1 cellular context compared by ENCODE assay signal in the genomic region with DNA sequence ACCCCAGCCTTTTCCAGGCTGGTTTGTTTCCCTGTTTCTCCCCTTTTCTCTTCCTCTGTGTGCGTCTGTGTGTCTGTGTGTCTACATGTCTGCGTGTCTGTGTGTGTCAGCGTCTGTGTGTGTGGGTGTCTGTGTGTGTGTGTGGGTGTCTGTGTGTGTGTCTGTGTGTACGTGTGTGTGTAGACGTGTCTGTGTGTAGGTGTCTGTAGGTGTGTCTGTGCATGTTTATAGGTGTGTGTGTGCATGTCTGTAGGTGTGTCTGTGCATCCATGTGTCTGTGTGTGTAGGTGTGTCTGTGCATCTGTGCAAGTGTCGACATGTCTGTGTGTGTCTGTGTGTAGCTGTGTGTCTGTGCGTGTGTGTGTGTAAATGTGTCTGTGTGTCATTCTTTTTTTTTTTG.
TF ChIP-seq lines count a peak whose summit lies in the region.

No MANE protein-coding gene starts in this region.

TF ChIP-seq in K562, 482 proteins besides CTCF, POLR2A, EP300 and RAD21 (continued from another document):
- TF ChIP-seq NR1H2 (CRISPR knock-in tag; IDR thresholded peaks at IDR 0.05): no peak
- TF ChIP-seq ELF4 (CRISPR knock-in tag; IDR thresholded peaks at IDR 0.05): peak; percentile 47; the same call in 1 of the 2 replicates
- TF ChIP-seq PCBP1 (IDR thresholded peaks at IDR 0.05; ENCODE audit: low read depth, low read length, poor library complexity, severe bottlenecking): no peak
- TF ChIP-seq CEBPB (tag; IDR thresholded peaks at IDR 0.05): no peak
- TF ChIP-seq ESRRA (IDR thresholded peaks at IDR 0.05; ENCODE audit: borderline replicate concordance, low read depth): no peak
- no peak for TF ChIP-seq L3MBTL2 (IDR thresholded peaks at IDR 0.05)
- no peak for TF ChIP-seq SAFB (IDR thresholded peaks at IDR 0.05; ENCODE audit: borderline replicate concordance, low read depth, low read length)
